1 cellular context compared by ENCODE assay signal in genomic region chr17:38871247-38871991, GRCh38.
TF ChIP-seq lines count a peak whose summit lies in the region.

No MANE protein-coding gene starts in this region.

TF ChIP-seq in HEK293, 187 proteins besides CTCF, POLR2A, EP300 and RAD21 (continued from another document and continues in another):
- TF ChIP-seq ZNF174 (tag by site-specific recombination; IDR thresholded peaks at IDR 0.05) (no peak), ZNF629 (tag by site-specific recombination; IDR thresholded peaks at IDR 0.05) (peak; percentile 57; the same call in 1 of the 2 replicates), ZNF560 (tag by site-specific recombination; IDR thresholded peaks at IDR 0.05; ENCODE audit: borderline replicate concordance) (no peak), ZNF555 (tag by site-specific recombination; conservative IDR thresholded peaks at IDR 0.05) (no peak), ZBTB6 (tag by site-specific recombination; IDR thresholded peaks at IDR 0.05) (peak; percentile 89), ZFP41 (tag by site-specific recombination; IDR thresholded peaks at IDR 0.05; ENCODE audit: borderline replicate concordance) (no peak), ZNF561 (tag by site-specific recombination; IDR thresholded peaks at IDR 0.05; ENCODE audit: borderline replicate concordance) (no peak), GLIS2 (tag by site-specific recombination; IDR thresholded peaks at IDR 0.05) (no peak; the same call in 1 of the 2 replicates), ZNF16 (tag by site-specific recombination; IDR thresholded peaks at IDR 0.05; ENCODE audit: low read depth) (no peak), ZBTB20 (tag by site-specific recombination; IDR thresholded peaks at IDR 0.05) (no peak), PRDM1 (tag by site-specific recombination; IDR thresholded peaks at IDR 0.05) (no peak), ZNF362 (tag by site-specific recombination; IDR thresholded peaks at IDR 0.05) (no peak), SETDB1 (IDR thresholded peaks at IDR 0.05; ENCODE audit: insufficient read length, low read length) (no peak), ZNF292 (tag by site-specific recombination; IDR thresholded peaks at IDR 0.05; ENCODE audit: borderline replicate concordance, low read depth) (no peak), SALL2 (tag by site-specific recombination; IDR thresholded peaks at IDR 0.05; ENCODE audit: borderline replicate concordance) (no peak), ZNF169 (tag by site-specific recombination; IDR thresholded peaks at IDR 0.05) (no peak), BCL6B (tag by site-specific recombination; IDR thresholded peaks at IDR 0.05) (no peak), ZNF529 (tag by site-specific recombination; IDR thresholded peaks at IDR 0.05; ENCODE audit: insufficient replicate concordance) (no peak), ZNF449 (tag by site-specific recombination; IDR thresholded peaks at IDR 0.05) (no peak), ZNF155 (tag by site-specific recombination; IDR thresholded peaks at IDR 0.05) (no peak), ZNF777 (tag by site-specific recombination; IDR thresholded peaks at IDR 0.05; ENCODE audit: borderline replicate concordance) (no peak), BCL11B (tag by site-specific recombination; IDR thresholded peaks at IDR 0.05; ENCODE audit: low read depth) (peak; percentile 57; the same call in 1 of the 2 replicates), TRIM28 (IDR thresholded peaks at IDR 0.05; ENCODE audit: borderline replicate concordance, low read length) (no peak), HIC1 (tag by site-specific recombination; IDR thresholded peaks at IDR 0.05) (peak; percentile 82), SCRT1 (tag by site-specific recombination; IDR thresholded peaks at IDR 0.05; ENCODE audit: borderline replicate concordance) (no peak), ZNF221 (tag by site-specific recombination; IDR thresholded peaks at IDR 0.05; ENCODE audit: borderline replicate concordance) (no peak), PRDM6 (tag by site-specific recombination; IDR thresholded peaks at IDR 0.05) (0 out of 2 replicates have a peak, but pooled peaks have one; percentile 13), ZSCAN30 (tag by site-specific recombination; IDR thresholded peaks at IDR 0.05) (no peak), ZNF658 (tag by site-specific recombination; IDR thresholded peaks at IDR 0.05) (no peak), ZNF398 (tag by site-specific recombination; IDR thresholded peaks at IDR 0.05) (peak; percentile 84), ZNF623 (tag by site-specific recombination; IDR thresholded peaks at IDR 0.05) (no peak), KLF16 (tag by site-specific recombination; IDR thresholded peaks at IDR 0.05) (no peak), PRDM4 (tag by site-specific recombination; IDR thresholded peaks at IDR 0.05) (peak; percentile 10; the same call in 1 of the 2 replicates), ZNF350 (tag by site-specific recombination; IDR thresholded peaks at IDR 0.05) (no peak), FEZF1 (tag by site-specific recombination; IDR thresholded peaks at IDR 0.05) (no peak), ZNF792 (tag by site-specific recombination; IDR thresholded peaks at IDR 0.05) (no peak), ZFP69B (tag by site-specific recombination; IDR thresholded peaks at IDR 0.05) (no peak), GLI4 (tag by site-specific recombination; IDR thresholded peaks at IDR 0.05) (no peak), ZNF558 (tag by site-specific recombination; IDR thresholded peaks at IDR 0.05) (peak; percentile 22; the same call in 1 of the 2 replicates), INSM2 (tag by site-specific recombination; IDR thresholded peaks at IDR 0.05) (0 out of 2 replicates have a peak, but pooled peaks have one; percentile 29), ZNF654 (tag by site-specific recombination; IDR thresholded peaks at IDR 0.05; ENCODE audit: low read depth) (peak; percentile 56), ZNF701 (tag by site-specific recombination; IDR thresholded peaks at IDR 0.05) (no peak), SP2 (tag by site-specific recombination; IDR thresholded peaks at IDR 0.05) (peak; percentile 41), KLF8 (tag by site-specific recombination; IDR thresholded peaks at IDR 0.05) (peak; percentile 56; the same call in 1 of the 2 replicates), TCF7L2 (IDR thresholded peaks at IDR 0.05; ENCODE audit: borderline replicate concordance, low read depth, low read length) (no peak), GLIS1 (tag by site-specific recombination; IDR thresholded peaks at IDR 0.05) (peak; percentile 68), ZNF114 (tag by site-specific recombination; IDR thresholded peaks at IDR 0.05) (no peak), ZNF549 (tag by site-specific recombination; IDR thresholded peaks at IDR 0.05) (no peak), ZNF501 (tag by site-specific recombination; IDR thresholded peaks at IDR 0.05) (no peak), ZNF776 (tag by site-specific recombination; IDR thresholded peaks at IDR 0.05; ENCODE audit: borderline replicate concordance) (no peak), OSR2 (tag by site-specific recombination; IDR thresholded peaks at IDR 0.05) (peak; percentile 68), ZNF843 (tag by site-specific recombination; IDR thresholded peaks at IDR 0.05) (peak; percentile 42; the same call in 1 of the 2 replicates), ZNF624 (tag by site-specific recombination; IDR thresholded peaks at IDR 0.05) (no peak), ZBTB1 (tag by site-specific recombination; IDR thresholded peaks at IDR 0.05) (no peak), ZNF341 (tag by site-specific recombination; IDR thresholded peaks at IDR 0.05; ENCODE audit: low read depth) (no peak), ZNF366 (tag by site-specific recombination; conservative IDR thresholded peaks at IDR 0.05) (peak; percentile 89), ZNF121 (tag by site-specific recombination; IDR thresholded peaks at IDR 0.05) (no peak), ZSCAN23 (tag by site-specific recombination; IDR thresholded peaks at IDR 0.05) (peak; percentile 37; the same call in 1 of the 2 replicates), ZNF791 (tag by site-specific recombination; IDR thresholded peaks at IDR 0.05) (no peak)
